11 cellular contexts compared by ENCODE assay signal in the genomic region with DNA sequence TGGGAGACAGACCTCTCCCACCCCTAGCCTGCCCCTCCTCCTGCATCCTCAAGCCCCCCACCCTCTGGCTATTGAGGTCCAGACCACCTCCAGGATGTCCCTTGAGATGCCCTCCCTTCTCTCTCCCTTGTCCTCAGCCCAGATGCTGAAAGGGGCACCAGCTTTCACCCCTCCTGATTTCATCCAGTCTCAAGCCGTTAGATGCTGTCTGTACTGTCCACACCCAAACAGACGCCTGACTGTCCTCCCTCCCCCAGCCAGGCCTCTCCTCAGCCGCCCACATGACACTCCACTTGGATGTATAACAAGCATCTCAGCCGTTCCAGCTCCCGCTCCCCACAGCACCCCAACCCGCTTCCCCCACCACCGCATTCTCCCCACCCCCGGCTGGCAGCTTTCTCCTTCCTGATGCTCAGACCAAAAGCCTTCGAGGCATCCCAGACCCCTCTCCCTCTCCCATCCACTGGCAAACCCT.
DNase-seq lines count a peak whose midpoint lies in the region; ATAC-seq lines count a peak whose summit lies in the region.
"Had no signal": no experiment of that assay in that cellular context is flagged by ENCODE, and none has a peak within 500 bp of the region (broad histone marks: within the 10 kb centered on the region; RNA-seq: fewer than 3 reads in every experiment).

No MANE protein-coding gene starts in this region.

- peaks cover 40% of the 10 kb centered on the region for H3K4me1 ChIP-seq in adipocyte (ENCODE audit: control insufficient read depth, insufficient read depth, low read length)

- H3K4me3 ChIP-seq in adipocyte (ENCODE audit: low read length) = no peak overlapping the region

- no peaks in the 10 kb centered on the region for H3K9me3 Mint-ChIP-seq in stimulated activated naive CD8-positive, alpha-beta T cell treated with anti-CD3 and anti-CD28 coated beads, Interleukin-15, Interleukin-2, amounts not matched to agents 100 ng/mL and 50 ng/mL, for 24 hours
- H3K9me3 Mint-ChIP-seq: nephron progenitor cell had no signal

- H3K9ac ChIP-seq in adipocyte (ENCODE audit: low read length) = peak overlapping the region; percentile 68

- H3K9me3 ChIP-seq in adipocyte (ENCODE audit: control insufficient read depth, low read length) = no peaks in the 10 kb centered on the region

- H3K4me1 Mint-ChIP-seq in stimulated activated naive CD8-positive, alpha-beta T cell treated with anti-CD3 and anti-CD28 coated beads, Interleukin-15, Interleukin-2, amounts not matched to agents 100 ng/mL and 50 ng/mL, for 24 hours (ENCODE audit: low read depth) = peaks cover 92% of the 10 kb centered on the region

- H3K36me3 ChIP-seq in adipocyte (ENCODE audit: control insufficient read depth, insufficient read depth, low read length, severe bottlenecking) = no peaks in the 10 kb centered on the region

- H3K27me3 ChIP-seq in adipocyte (replicated peaks; ENCODE audit: control insufficient read depth, insufficient read depth, low read length) = no peaks in the 10 kb centered on the region

- no peak overlapping the region for H3K4me3 Mint-ChIP-seq in stimulated activated naive CD8-positive, alpha-beta T cell treated with anti-CD3 and anti-CD28 coated beads, Interleukin-15, Interleukin-2, amounts not matched to agents 100 ng/mL and 50 ng/mL, for 24 hours
- H3K4me3 Mint-ChIP-seq: nephron progenitor cell had no signal

- H3K27me3 Mint-ChIP-seq in stimulated activated naive CD8-positive, alpha-beta T cell treated with anti-CD3 and anti-CD28 coated beads, Interleukin-15, Interleukin-2, amounts not matched to agents 100 ng/mL and 50 ng/mL, for 24 hours = no peaks in the 10 kb centered on the region

- H3K36me3 Mint-ChIP-seq in stimulated activated naive CD8-positive, alpha-beta T cell treated with anti-CD3 and anti-CD28 coated beads, Interleukin-15, Interleukin-2, amounts not matched to agents 100 ng/mL and 50 ng/mL, for 24 hours (ENCODE audit: low read depth) = peaks cover 6% of the 10 kb centered on the region

- no peak for DNase-seq in stimulated activated naive CD8-positive, alpha-beta T cell treated with anti-CD3 and anti-CD28 coated beads, Interleukin-15, Interleukin-2, amounts not matched to agents 100 U/mL and 50 U/mL, for 24 hours
- DNase-seq in adipocyte (ENCODE audit: low read depth) (peak; percentile 41), medulla oblongata (ENCODE audit: extremely low spot score) (peak; percentile 75), T1000 (lab: John Stamatoyannopoulos, UW) (no peak), NCI-H748 (lab: John Stamatoyannopoulos, UW; ENCODE audit: unreplicated experiment) (no peak)
- DNase-seq: nephron progenitor cell; stimulated activated CD4-positive, alpha-beta T cell treated with anti-CD3 and anti-CD28 coated beads, Interleukin-12 subunit alpha, Interleukin-12 subunit beta, amount 100 ng/mL, for 4 hours had no signal

- H3K27ac Mint-ChIP-seq in stimulated activated naive CD8-positive, alpha-beta T cell treated with anti-CD3 and anti-CD28 coated beads, Interleukin-15, Interleukin-2, amounts not matched to agents 100 ng/mL and 50 ng/mL, for 24 hours = peak overlapping the region; percentile 98
- H3K27ac Mint-ChIP-seq: nephron progenitor cell had no signal

- ATAC-seq in stimulated activated naive CD8-positive, alpha-beta T cell treated with anti-CD3 and anti-CD28 coated beads, Interleukin-15, Interleukin-2, amounts not matched to agents 100 U/mL and 50 U/mL, for 24 hours = no peak
- no peak for ATAC-seq in activated CD4-positive, CD25-positive, alpha-beta regulatory T cell treated with anti-CD3 and anti-CD28 coated beads, Interleukin-2, amount 50 U/mL, for 24 hours
- no peak for ATAC-seq in HG02642 (IDR thresholded peaks at IDR 0.05; ENCODE audit: poor library complexity, unreplicated experiment)
- ATAC-seq: Panc1 had no signal

Comparison
In these comparisons a context has a peak if more than half of its experiments do, and no peak if none do; other contexts are left out.
1. DNase-seq: peak in adipocyte (single experiment) and medulla oblongata (single experiment); none in stimulated activated naive CD8-positive, alpha-beta T cell treated with anti-CD3 and anti-CD28 coated beads, Interleukin-15, Interleukin-2, amounts not matched to agents 100 U/mL and 50 U/mL, for 24 hours (single experiment), T1000 (single experiment) and NCI-H748 (single experiment).